In the genomic region with DNA sequence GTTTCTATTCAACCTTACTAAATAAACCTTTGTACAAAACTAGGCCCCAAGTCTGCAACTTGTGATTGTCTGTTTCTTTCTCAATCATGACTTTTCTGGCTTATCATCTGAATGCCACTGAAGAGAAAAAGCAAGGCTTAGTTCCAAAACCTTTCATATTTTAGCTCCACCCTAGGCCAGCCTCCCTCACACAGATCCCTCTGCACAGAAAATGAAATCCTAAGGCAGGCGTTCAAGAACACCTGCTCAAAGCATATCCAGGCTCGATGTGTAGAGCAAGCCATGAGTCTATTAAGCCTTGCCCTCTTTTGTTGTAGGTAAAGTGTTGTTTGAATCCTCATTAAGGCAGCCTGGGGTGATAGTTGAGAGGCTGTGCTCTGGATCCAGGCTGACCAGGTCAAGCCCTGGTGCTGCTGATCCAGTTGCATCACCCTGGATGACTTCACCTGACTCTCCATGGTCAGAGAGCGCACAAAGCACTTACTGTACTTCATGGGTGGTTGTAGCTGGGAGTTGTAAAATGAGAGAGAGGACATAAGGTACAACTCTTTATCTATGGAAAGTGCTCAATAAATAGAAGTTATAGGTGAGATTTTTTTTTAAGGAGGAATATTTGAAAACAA, we compare ENCODE assay signal across 20 cellular contexts. TPM values are rescaled to one million over a fixed set of nuclear protein-coding genes. Genes with fewer than 3 reads are reported as not detected.
"Had no signal": no experiment of that assay in that cellular context is flagged by ENCODE, and none has a peak within 500 bp of the region (broad histone marks: within the 10 kb centered on the region; RNA-seq: fewer than 3 reads in every experiment).

No MANE protein-coding gene starts in this region.

- H3K27ac ChIP-seq: esophagus squamous epithelium had no signal

- H3K4me3 Mint-ChIP-seq: activated CD8-positive, alpha-beta T cell treated with anti-CD3 and anti-CD28 coated beads, Interleukin-2, amount 10 ng/mL, durations not matched to agents 7 days and 5 days; activated T-cell treated with anti-CD3 and anti-CD28 coated beads, Interleukin-2, amount 50 U/mL, for 72 hours; nephron; stimulated activated naive CD8-positive, alpha-beta T cell treated with anti-CD3 and anti-CD28 coated beads, Interleukin-15, Interleukin-2, amounts not matched to agents 100 ng/mL and 50 ng/mL, for 24 hours; type B pancreatic cell had no signal

- H3K4me1 Mint-ChIP-seq: nephron had no signal

- H3K9me3 Mint-ChIP-seq: activated T-cell treated with anti-CD3 and anti-CD28 coated beads, Interleukin-2, amount 50 U/mL, for 72 hours; nephron; stimulated activated naive CD8-positive, alpha-beta T cell treated with anti-CD3 and anti-CD28 coated beads, Interleukin-15, Interleukin-2, amounts not matched to agents 100 ng/mL and 50 ng/mL, for 24 hours; type B pancreatic cell had no signal

- FAIRE-seq: colon had no signal

- H3K27ac Mint-ChIP-seq: activated CD8-positive, alpha-beta T cell treated with anti-CD3 and anti-CD28 coated beads, Interleukin-2, amount 10 ng/mL, durations not matched to agents 7 days and 5 days; activated naive CD4-positive, alpha-beta T cell treated with anti-CD3 and anti-CD28 coated beads, Interleukin-2, amount 50 U/mL, for 72 hours; activated T-cell treated with anti-CD3 and anti-CD28 coated beads, Interleukin-2, amount 50 U/mL, for 72 hours; nephron; stimulated activated naive CD8-positive, alpha-beta T cell treated with anti-CD3 and anti-CD28 coated beads, Interleukin-15, Interleukin-2, amounts not matched to agents 100 ng/mL and 50 ng/mL, for 24 hours; type B pancreatic cell had no signal

- H3K27me3 ChIP-seq: esophagus squamous epithelium had no signal

- ATAC-seq: activated CD8-positive, alpha-beta T cell treated with anti-CD3 and anti-CD28 coated beads, Interleukin-2, amount 10 ng/mL, durations not matched to agents 7 days and 5 days; activated naive CD4-positive, alpha-beta T cell treated with anti-CD3 and anti-CD28 coated beads, Interleukin-2, amount 50 U/mL, for 72 hours; activated T-cell treated with anti-CD3 and anti-CD28 coated beads, Interleukin-2, amount 50 U/mL, for 72 hours; sciatic nerve had no signal

- H3K9me3 ChIP-seq: esophagus squamous epithelium had no signal

- H3K36me3 Mint-ChIP-seq: activated naive CD4-positive, alpha-beta T cell treated with anti-CD3 and anti-CD28 coated beads, Interleukin-2, amount 50 U/mL, for 72 hours; type B pancreatic cell had no signal

- DNase-seq: activated CD4-positive, alpha-beta T cell treated with anti-CD3 and anti-CD28 coated beads for 48 hours; activated CD8-positive, alpha-beta memory T cell treated with anti-CD3 and anti-CD28 coated beads, Interleukin-2, amount 50 U/mL, for 4 hours; activated CD8-positive, alpha-beta T cell treated with anti-CD3 and anti-CD28 coated beads, Interleukin-2, amount 10 ng/mL, durations not matched to agents 7 days and 5 days; activated gamma-delta T cell; activated T-cell treated with anti-CD3 and anti-CD28 coated beads, Interleukin-2, amount 50 U/mL, for 72 hours; esophagus squamous epithelium; hypothalamus; T-helper 2 cell had no signal

- H3K36me3 ChIP-seq: esophagus squamous epithelium had no signal

- H3K4me3 ChIP-seq: esophagus squamous epithelium had no signal

- H3K4me1 ChIP-seq: esophagus squamous epithelium had no signal

RNA-seq across cellular contexts. Expression of gene FYB2, which starts 39.0 kb away (rescaled TPM):
- total RNA-seq: activated CD8-positive, alpha-beta T cell treated with anti-CD3 and anti-CD28 coated beads, Interleukin-2, amount 10 ng/mL, durations not matched to agents 7 days and 5 days; activated naive CD4-positive, alpha-beta T cell treated with anti-CD3 and anti-CD28 coated beads, Interleukin-2, amount 50 U/mL, for 72 hours; activated T-cell treated with anti-CD3 and anti-CD28 coated beads, Interleukin-2, amount 50 U/mL, for 72 hours; fibroblast of villous mesenchyme; glomerular endothelial cell; kidney epithelial cell; mesenteric fat pad; osteoblast; pulmonary artery endothelial cell; sciatic nerve had no signal
